ENCODE assay signal across 12 cellular contexts in the genomic region with DNA sequence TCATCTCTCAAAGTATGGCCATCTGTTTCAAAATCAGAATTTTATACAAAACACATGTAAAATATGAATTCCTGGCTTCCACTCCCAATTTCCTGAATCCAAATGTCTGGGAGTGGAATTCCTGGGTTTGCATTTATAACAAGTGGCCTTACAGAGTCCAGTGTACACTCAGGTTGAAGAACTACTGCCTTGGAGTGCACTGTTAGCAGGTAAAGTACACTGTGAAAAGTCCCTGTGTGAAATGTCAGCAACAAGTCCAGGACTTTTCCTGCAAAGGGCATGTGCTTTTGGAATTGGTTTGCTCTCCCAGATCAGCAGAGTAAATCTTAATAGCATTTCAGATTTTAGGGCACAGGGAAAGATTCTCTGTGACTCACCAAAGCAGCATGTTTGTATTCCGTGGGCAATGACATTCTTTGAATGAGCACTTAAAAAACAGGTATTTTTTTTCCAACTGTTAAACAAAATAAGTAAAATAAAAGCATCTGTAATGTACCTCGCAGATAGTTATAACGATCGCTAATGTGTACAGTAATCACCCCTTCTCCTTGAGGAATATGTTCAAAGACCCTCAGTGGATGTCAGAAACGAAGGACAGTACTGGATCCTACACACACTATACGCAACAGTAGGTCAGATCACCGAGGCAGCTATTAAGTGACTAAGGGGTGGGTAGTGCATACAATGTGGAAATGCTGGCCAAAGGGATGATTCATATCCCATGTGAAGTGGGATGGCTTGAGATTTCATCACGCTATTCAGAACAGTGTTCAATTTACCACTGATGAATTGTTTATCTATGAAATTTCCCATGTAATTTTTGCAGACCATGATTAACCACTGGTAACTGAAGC. TPM values are rescaled to one million over a fixed set of nuclear protein-coding genes. Genes with fewer than 3 reads are reported as not detected.
DNase-seq lines count a peak whose midpoint lies in the region; ATAC-seq and TF ChIP-seq lines count a peak whose summit lies in the region.
"Had no signal": no experiment of that assay in that cellular context is flagged by ENCODE, and none has a peak within 500 bp of the region (broad histone marks: within the 10 kb centered on the region; RNA-seq: fewer than 3 reads in every experiment).

No MANE protein-coding gene starts in this region.

- no peaks in the 10 kb centered on the region for H3K36me3 ChIP-seq in gastrocnemius medialis
- H3K36me3 ChIP-seq: left ventricle myocardium inferior had no signal

- no peak overlapping the region for H3K27ac ChIP-seq in gastrocnemius medialis
- H3K27ac ChIP-seq: HL-60, left ventricle myocardium inferior had no signal

- no peaks in the 10 kb centered on the region for H3K4me1 ChIP-seq in gastrocnemius medialis
- H3K4me1 ChIP-seq: left ventricle myocardium inferior had no signal

- TF ChIP-seq CTCF in AG09319 (IDR thresholded peaks at IDR 0.05; ENCODE audit: low read depth, low read length) (no peak), gastrocnemius medialis (IDR thresholded peaks at IDR 0.05 in 4 of 5, conservative IDR thresholded peaks at IDR 0.05 in 1 of 5) (no peak)

- no peak for ATAC-seq in gastrocnemius medialis

- H3K4me3 ChIP-seq in gastrocnemius medialis, result no peak overlapping the region
- H3K4me3 ChIP-seq: left ventricle myocardium inferior had no signal

- DNase-seq in AG09319 (ENCODE audit: extremely low read depth, low read depth) (peak; percentile 90), amniotic stem cell (lab: John Stamatoyannopoulos, UW) (peak; percentile 88), kidney tubule cell (ENCODE audit: low spot score) (peak; percentile 93), DMS114 treated with DMSO at 0.1 percent for 48 hours (lab: John Stamatoyannopoulos, UW; ENCODE audit: unreplicated experiment) (no peak), NCI-H187 (lab: John Stamatoyannopoulos, UW) (no peak), gastrocnemius medialis (no peak), NCI-H510A treated with DMSO at 0.1 percent for 48 hours (lab: John Stamatoyannopoulos, UW) (no peak)
- DNase-seq: cortex of kidney, DMS79, left ventricle myocardium inferior had no signal

- no peaks in the 10 kb centered on the region for H3K9me3 ChIP-seq in gastrocnemius medialis
- H3K9me3 ChIP-seq: left ventricle myocardium inferior had no signal

- no peak for TF ChIP-seq POLR2A in gastrocnemius medialis (IDR thresholded peaks at IDR 0.05)

- intact Hi-C loops in gastrocnemius medialis (cut with DNase I; ENCODE audit: low total_unique reads), result no loop called here

- H3K27me3 ChIP-seq in gastrocnemius medialis, result no peaks in the 10 kb centered on the region

- TF ChIP-seq EP300 in Ishikawa (IDR thresholded peaks at IDR 0.05; ENCODE audit: borderline replicate concordance), result peak; percentile 95

- in situ Hi-C loops in gastrocnemius medialis (cut with MboI; ENCODE audit: low sequenced_read_pairs in 4 of 4), result no loop called here

- TF ChIP-seq RAD21 in Ishikawa (IDR thresholded peaks at IDR 0.05; ENCODE audit: low read depth), result no peak

TF ChIP-seq in Ishikawa, 13 proteins besides CTCF, POLR2A, EP300 and RAD21:
- TF ChIP-seq, protein P1, sequence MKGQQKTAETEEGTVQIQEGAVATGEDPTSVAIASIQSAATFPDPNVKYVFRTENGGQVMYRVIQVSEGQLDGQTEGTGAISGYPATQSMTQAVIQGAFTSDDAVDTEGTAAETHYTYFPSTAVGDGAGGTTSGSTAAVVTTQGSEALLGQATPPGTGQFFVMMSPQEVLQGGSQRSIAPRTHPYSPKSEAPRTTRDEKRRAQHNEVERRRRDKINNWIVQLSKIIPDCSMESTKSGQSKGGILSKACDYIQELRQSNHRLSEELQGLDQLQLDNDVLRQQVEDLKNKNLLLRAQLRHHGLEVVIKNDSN (IDR thresholded peaks at IDR 0.05), result no peak
- TF ChIP-seq NFIC (IDR thresholded peaks at IDR 0.05) (peak; percentile 93), TCF12 (IDR thresholded peaks at IDR 0.05; ENCODE audit: low read depth) (peak; percentile 94), TEAD4 (IDR thresholded peaks at IDR 0.05) (peak; percentile 81), CEBPB (IDR thresholded peaks at IDR 0.05) (peak; percentile 92), FOXM1 (IDR thresholded peaks at IDR 0.05; ENCODE audit: borderline replicate concordance, low read depth) (peak; percentile 92)
- TF ChIP-seq, protein P2, sequence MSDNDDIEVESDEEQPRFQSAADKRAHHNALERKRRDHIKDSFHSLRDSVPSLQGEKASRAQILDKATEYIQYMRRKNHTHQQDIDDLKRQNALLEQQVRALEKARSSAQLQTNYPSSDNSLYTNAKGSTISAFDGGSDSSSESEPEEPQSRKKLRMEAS (IDR thresholded peaks at IDR 0.05), result peak; percentile 43
- TF ChIP-seq, protein P3, sequence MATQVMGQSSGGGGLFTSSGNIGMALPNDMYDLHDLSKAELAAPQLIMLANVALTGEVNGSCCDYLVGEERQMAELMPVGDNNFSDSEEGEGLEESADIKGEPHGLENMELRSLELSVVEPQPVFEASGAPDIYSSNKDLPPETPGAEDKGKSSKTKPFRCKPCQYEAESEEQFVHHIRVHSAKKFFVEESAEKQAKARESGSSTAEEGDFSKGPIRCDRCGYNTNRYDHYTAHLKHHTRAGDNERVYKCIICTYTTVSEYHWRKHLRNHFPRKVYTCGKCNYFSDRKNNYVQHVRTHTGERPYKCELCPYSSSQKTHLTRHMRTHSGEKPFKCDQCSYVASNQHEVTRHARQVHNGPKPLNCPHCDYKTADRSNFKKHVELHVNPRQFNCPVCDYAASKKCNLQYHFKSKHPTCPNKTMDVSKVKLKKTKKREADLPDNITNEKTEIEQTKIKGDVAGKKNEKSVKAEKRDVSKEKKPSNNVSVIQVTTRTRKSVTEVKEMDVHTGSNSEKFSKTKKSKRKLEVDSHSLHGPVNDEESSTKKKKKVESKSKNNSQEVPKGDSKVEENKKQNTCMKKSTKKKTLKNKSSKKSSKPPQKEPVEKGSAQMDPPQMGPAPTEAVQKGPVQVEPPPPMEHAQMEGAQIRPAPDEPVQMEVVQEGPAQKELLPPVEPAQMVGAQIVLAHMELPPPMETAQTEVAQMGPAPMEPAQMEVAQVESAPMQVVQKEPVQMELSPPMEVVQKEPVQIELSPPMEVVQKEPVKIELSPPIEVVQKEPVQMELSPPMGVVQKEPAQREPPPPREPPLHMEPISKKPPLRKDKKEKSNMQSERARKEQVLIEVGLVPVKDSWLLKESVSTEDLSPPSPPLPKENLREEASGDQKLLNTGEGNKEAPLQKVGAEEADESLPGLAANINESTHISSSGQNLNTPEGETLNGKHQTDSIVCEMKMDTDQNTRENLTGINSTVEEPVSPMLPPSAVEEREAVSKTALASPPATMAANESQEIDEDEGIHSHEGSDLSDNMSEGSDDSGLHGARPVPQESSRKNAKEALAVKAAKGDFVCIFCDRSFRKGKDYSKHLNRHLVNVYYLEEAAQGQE (IDR thresholded peaks at IDR 0.05; ENCODE audit: low read depth), result no peak

RNA-seq across cellular contexts. Expression of a gene that starts 1.9 kb away (rescaled TPM):
- not detected for total RNA-seq in gastrocnemius medialis
- total RNA-seq: left ventricle myocardium inferior had no signal

Comparison
In these comparisons a context has a peak if more than half of its experiments do, and no peak if none do; other contexts are left out.
1. DNase-seq: peak in AG09319 (single experiment), amniotic stem cell (single experiment) and kidney tubule cell (single experiment); none in DMS114 treated with DMSO at 0.1 percent for 48 hours (single experiment), NCI-H187 (0 of 2), gastrocnemius medialis (0 of 2) and NCI-H510A treated with DMSO at 0.1 percent for 48 hours (single experiment).